17 cellular contexts compared by ENCODE assay signal in genomic region chr20:1468117-1468624, GRCh38. TPM values are rescaled to one million over a fixed set of nuclear protein-coding genes. Genes with fewer than 3 reads are reported as not detected.
DNase-seq lines count a peak whose midpoint lies in the region; ATAC-seq and TF ChIP-seq lines count a peak whose summit lies in the region.
"Had no signal": no experiment of that assay in that cellular context is flagged by ENCODE, and none has a peak within 500 bp of the region (broad histone marks: within the 10 kb centered on the region; RNA-seq: fewer than 3 reads in every experiment).

No MANE protein-coding gene starts in this region.

- H3K9me3 ChIP-seq in mesenchymal stem cell (ENCODE audit: control insufficient read depth, low read length): no peaks in the 10 kb centered on the region
- H3K9me3 ChIP-seq in stomach: no peaks in the 10 kb centered on the region

- no peak overlapping the region for H2BK15ac ChIP-seq in mesenchymal stem cell (ENCODE audit: low read depth, poor library complexity, severe bottlenecking)

- peaks cover 33% of the 10 kb centered on the region for H3K79me2 ChIP-seq in GM23338 (replicated peaks; ENCODE audit: insufficient read depth)

- H3K36me3 Mint-ChIP-seq in GM23338 (ENCODE audit: low read depth): peaks cover 10% of the 10 kb centered on the region

- TF ChIP-seq EP300 in stomach (IDR thresholded peaks at IDR 0.05): no peak

- H3K4me2 ChIP-seq in GM23338 (no peak overlapping the region), mesenchymal stem cell (ENCODE audit: low read length, poor library complexity, severe bottlenecking) (no peak overlapping the region)

- H3K4me1 Mint-ChIP-seq in GM23338: peaks cover 28% of the 10 kb centered on the region

- DNase-seq in GM23338 (ENCODE audit: low spot score) (no peak), mesenchymal stem cell (no peak), stomach (no peak), foreskin keratinocyte (no peak), DMS53 (lab: John Stamatoyannopoulos, UW) (no peak), DMS 273 treated with DMSO at 0.1 percent for 48 hours (lab: John Stamatoyannopoulos, UW) (no peak)
- DNase-seq: activated CD4-positive, CD25-positive, alpha-beta regulatory T cell treated with anti-CD3 and anti-CD28 coated beads, Interleukin-2, amount 50 U/mL, for 72 hours; activated T-cell treated with anti-CD3 and anti-CD28 coated beads, Interleukin-2, amount 50 U/mL, for 1 hour; foreskin melanocyte; H7; NCI-H1436 treated with DMSO at 0.1 percent for 48 hours; PC-3; stimulated activated CD4-positive, alpha-beta T cell treated with anti-CD3 and anti-CD28 coated beads, Interleukin-4, amount 100 ng/mL, for 24 hours; SW 1271 had no signal

- no peak overlapping the region for H3K18ac ChIP-seq in mesenchymal stem cell (ENCODE audit: low read depth in 1 of 2, low read length in 2 of 2)

- peak overlapping the region; percentile 75 for H2AK5ac ChIP-seq in mesenchymal stem cell (ENCODE audit: low read length, severe bottlenecking)

- H2BK12ac ChIP-seq in mesenchymal stem cell (ENCODE audit: low read length in 2 of 2): no peak overlapping the region

- H3K27me3 Mint-ChIP-seq in GM23338 (ENCODE audit: insufficient read depth, low read depth, poor library complexity): peaks cover 10% of the 10 kb centered on the region

- H3K36me3 ChIP-seq in GM23338 (ENCODE audit: insufficient read depth) (no peaks in the 10 kb centered on the region; the same call in none of the 2 replicates), mesenchymal stem cell (ENCODE audit: control insufficient read depth in 1 of 2, insufficient read depth in 2 of 2, low read depth in 1 of 2, low read length in 2 of 2) (peaks cover 7 to 22% of the 10 kb centered on the region in 2 experiments), stomach (peaks cover 11 to 17% (median 12%) of the 10 kb centered on the region in 4 donors)

- H3K4me1 ChIP-seq in GM23338 (ENCODE audit: insufficient read depth) (peaks cover 10% of the 10 kb centered on the region; the same call in 1 of the 2 replicates), mesenchymal stem cell (ENCODE audit: control insufficient read depth, insufficient read depth, low read depth, low read length) (peaks cover 19% of the 10 kb centered on the region), stomach (peaks cover 45 to 84% (median 67%) of the 10 kb centered on the region in 4 donors), foreskin keratinocyte (peaks cover 14% of the 10 kb centered on the region)

- H4K20me1 ChIP-seq in GM23338 (replicated peaks; ENCODE audit: insufficient read depth): peaks cover 24% of the 10 kb centered on the region

- H3K27me3 ChIP-seq in GM23338 (ENCODE audit: insufficient read depth) (no peaks in the 10 kb centered on the region), mesenchymal stem cell (ENCODE audit: control insufficient read depth in 1 of 2, insufficient read depth in 1 of 2, low read length in 2 of 2) (no peaks in the 10 kb centered on the region), stomach (no peaks in the 10 kb centered on the region), foreskin keratinocyte (no peaks in the 10 kb centered on the region)

- no peak overlapping the region for H3K4me3 ChIP-seq in GM23338
- H3K4me3 ChIP-seq in mesenchymal stem cell (ENCODE audit: insufficient read depth in 1 of 2, low read depth in 1 of 2, low read length in 2 of 2): no peak overlapping the region
- peak overlapping the region in 2 of 4 donors; percentile 7 to 100 for H3K4me3 ChIP-seq in stomach

- H4K91ac ChIP-seq in mesenchymal stem cell (ENCODE audit: low read length): no peak overlapping the region

- H3F3A ChIP-seq in GM23338 (replicated peaks; ENCODE audit: low read depth): no peaks in the 10 kb centered on the region; the same call in 1 of the 2 replicates

- no peak overlapping the region for H2BK120ac ChIP-seq in mesenchymal stem cell (ENCODE audit: low read depth, low read length)

- intact Hi-C loops in stomach (cut with DNase I; ENCODE audit: low total_unique reads): loop anchor here (10.0 kb wide), 1 partner anchor 73 kb away; the partner anchor contains the start of gene FKBP1A

- no peak overlapping the region for H4K8ac ChIP-seq in mesenchymal stem cell (ENCODE audit: low read length)

- no peak overlapping the region for H3K9ac ChIP-seq in mesenchymal stem cell (ENCODE audit: low read length)

- H2AFZ ChIP-seq in GM23338 (peak overlapping the region; percentile 90), mesenchymal stem cell (ENCODE audit: low read depth, low read length) (no peak overlapping the region)

- WGBS in mesenchymal stem cell: 85% methylated on average over 7 of the region's 7 CpGs
- WGBS in stomach, 5 donors: 63 to 71% (median 67%) methylated on average over 7 of the region's 7 CpGs

- no peak overlapping the region for H3K4ac ChIP-seq in mesenchymal stem cell (ENCODE audit: low read depth in 1 of 2, low read length in 2 of 2)

- no peaks in the 10 kb centered on the region for H3K9me2 ChIP-seq in GM23338 (ENCODE audit: insufficient read depth)

- no peak overlapping the region for H3K23ac ChIP-seq in mesenchymal stem cell (ENCODE audit: low read length in 2 of 2)

- H3K79me1 ChIP-seq in mesenchymal stem cell (replicated peaks; ENCODE audit: low read length, poor library complexity, severe bottlenecking): peaks cover 7% of the 10 kb centered on the region

- no peak overlapping the region for H3K14ac ChIP-seq in mesenchymal stem cell (ENCODE audit: low read length in 2 of 2)

- H3K27ac ChIP-seq in GM23338 (ENCODE audit: low read depth) (no peak overlapping the region), angular gyrus (ENCODE audit: low read depth, low read length) (peak overlapping the region; percentile 49), mesenchymal stem cell (ENCODE audit: low read length, poor library complexity, severe bottlenecking) (no peak overlapping the region), stomach (peak overlapping the region; percentile 23 to 95 (median 91)), foreskin keratinocyte (no peak overlapping the region)

- no peak for ATAC-seq in GM23338
- ATAC-seq in HG02938 (IDR thresholded peaks at IDR 0.05; ENCODE audit: unreplicated experiment): no peak
- no peak for ATAC-seq in foreskin keratinocyte
- ATAC-seq: PC-3, right cardiac atrium had no signal

- no peak for TF ChIP-seq POLR2A in stomach (IDR thresholded peaks at IDR 0.05)

- H3K4me3 Mint-ChIP-seq in GM23338: no peak overlapping the region; the same call in 2 of the 3 replicates

- TF ChIP-seq CTCF in GM23338 (conservative IDR thresholded peaks at IDR 0.05; ENCODE audit: low read depth in 2 of 2) (no peak), stomach (IDR thresholded peaks at IDR 0.05) (no peak), foreskin keratinocyte (conservative IDR thresholded peaks at IDR 0.05) (no peak)

- H2BK5ac ChIP-seq in mesenchymal stem cell (ENCODE audit: low read depth, low read length, poor library complexity, severe bottlenecking): no peak overlapping the region

- H3K27ac Mint-ChIP-seq in GM23338: no peak overlapping the region

- no peaks in the 10 kb centered on the region; the same call in 2 of the 3 replicates for H3K9me3 Mint-ChIP-seq in GM23338

TF ChIP-seq in GM23338, 12 proteins besides CTCF, POLR2A, EP300 and RAD21 (continues in another document):
- no peak for TF ChIP-seq EZH2 (IDR thresholded peaks at IDR 0.05; ENCODE audit: low read depth, unreplicated experiment)
- TF ChIP-seq ZNF331 (CRISPR knock-in tag; IDR thresholded peaks at IDR 0.05; ENCODE audit: low read depth): no peak
- no peak for TF ChIP-seq EZH2phosphoT487 (IDR thresholded peaks at IDR 0.05; ENCODE audit: unreplicated experiment)

RNA-seq across cellular contexts. Expression of gene NSFL1C, which starts 1.5 kb away (rescaled TPM):
- total RNA-seq in GM23338 (2014; rRNA removed; shearing (Covaris generic)): 48.9 and 52.6 TPM in 2 replicates
- polyA plus RNA-seq in GM23338 (2016; fragmentation: Nextera tagmentation; extraction: Ambion mirVana) (84.9 and 92.2 TPM in 2 replicates), stomach (10 to 100 TPM; 33.4 to 59.7 (median 50.9) TPM), foreskin keratinocyte (99.6 and 109 TPM in 2 replicates)
- 50.4 TPM for polyA plus RNA-seq in mesenchymal stem cell (2013, experiment 1 of 2)
- 52.6 TPM for polyA plus RNA-seq in mesenchymal stem cell (2013, experiment 2 of 2)
- total RNA-seq in stomach (10 to 100 TPM; 13.4 to 83.4 (median 33.4) TPM), foreskin keratinocyte (50.9 and 60.8 TPM in 2 replicates)

RNA-seq across cellular contexts. Expression of gene SIRPB2, which starts 23.0 kb away (rescaled TPM):
- not detected in 2 replicates for total RNA-seq in GM23338 (2014; rRNA removed; shearing (Covaris generic))
- polyA plus RNA-seq in GM23338 (2016; fragmentation: Nextera tagmentation; extraction: Ambion mirVana) (0.29 TPM in 1 of 2 replicates, not detected in the other), stomach (1 to 10 TPM in 1 of 3 donors, under 1 TPM in 2; 0.43 to 2.0 (median 0.92) TPM), foreskin keratinocyte (0.31 and 0.43 TPM in 2 replicates)
- not detected for polyA plus RNA-seq in mesenchymal stem cell (2013, experiment 1 of 2)
- not detected for polyA plus RNA-seq in mesenchymal stem cell (2013, experiment 2 of 2)
- total RNA-seq in stomach (1 to 10 TPM in 4 of 5 donors, under 1 TPM in 1; 0.55 to 7.6 (median 2.9) TPM), foreskin keratinocyte (0.28 and 0.48 TPM in 2 replicates)
- total RNA-seq: H7 had no signal

Comparison
In these comparisons a context has a peak if more than half of its experiments do, and no peak if none do; other contexts are left out.
1. H3K27ac ChIP-seq: peak in angular gyrus (single experiment) and stomach (5 of 5); none in GM23338 (single experiment), mesenchymal stem cell (single experiment) and foreskin keratinocyte (single experiment).